8 cellular contexts compared by ENCODE assay signal in genomic region chr12:123457980-123458779, GRCh38. TPM values are rescaled to one million over a fixed set of nuclear protein-coding genes. Genes with fewer than 3 reads are reported as not detected.
DNase-seq lines count a peak whose midpoint lies in the region; ATAC-seq and TF ChIP-seq lines count a peak whose summit lies in the region.

TSS of gene SNRNP35 (plus strand) at chr12:123458139. CDS start at chr12:123465541, 7,402 bp downstream.

- H4K91ac ChIP-seq in H9 (ENCODE audit: insufficient read length, low read depth, low read length), result no peak within 1 kb of the TSS

- no peak within 1 kb of the TSS for H2BK15ac ChIP-seq in H9 (ENCODE audit: low read depth, low read length)

- no CpG with 5 or more reads among the region's 48 CpGs for WGBS in H9 (ENCODE audit: extremely low coverage, insufficient read length, low lambda C conversion rate)

- H3K4me1 Mint-ChIP-seq in H9, result peaks cover 5 to 9% of the 10 kb centered on the region in 2 experiments
- H3K4me1 Mint-ChIP-seq in T-cell, result peaks cover 31 to 39% (median 32%) of the 10 kb centered on the region in 3 donors

- no peak within 1 kb of the TSS; the same call in 1 of the 2 replicates for H3K4ac ChIP-seq in H9 (ENCODE audit: low read depth, low read length)

- H4K5ac ChIP-seq in H9 (ENCODE audit: insufficient read length, low read depth, low read length), result peak within 1 kb of the TSS; percentile 66

- no peak within 1 kb of the TSS for H3T11ph ChIP-seq in H9 (ENCODE audit: low read length)

- peak within 1 kb of the TSS; percentile 95 for H3K9ac ChIP-seq in H9 (ENCODE audit: extremely low read depth, insufficient read length, low read length)
- H3K9ac ChIP-seq in adipocyte (ENCODE audit: low read length), result peak within 1 kb of the TSS; percentile 97
- peak within 1 kb of the TSS; percentile 95 for H3K9ac ChIP-seq in parathyroid adenoma

- H2BK5ac ChIP-seq in H9 (ENCODE audit: insufficient read length, low read length), result no peak within 1 kb of the TSS

- peak within 1 kb of the TSS; percentile 92 to 97 for H3K4me3 Mint-ChIP-seq in H9
- H3K4me3 Mint-ChIP-seq in T-cell, result peak within 1 kb of the TSS; percentile 98 to 100 (median 100)

- peaks cover 3% of the 10 kb centered on the region for H3K23me2 ChIP-seq in H9 (ENCODE audit: insufficient read length, low read depth, low read length, poor library complexity, severe bottlenecking)

- H3K27ac ChIP-seq in H9 (ENCODE audit: insufficient read length, low read depth, low read length) (peak within 1 kb of the TSS; percentile 77), parathyroid adenoma (peak within 1 kb of the TSS; percentile 98), tibial artery (peak within 1 kb of the TSS; percentile 100)

- H2BK20ac ChIP-seq in H9 (ENCODE audit: low read depth, low read length, poor library complexity, severe bottlenecking), result no peak within 1 kb of the TSS

- peak within 1 kb of the TSS; percentile 91 for H3K4me3 ChIP-seq in adipocyte (ENCODE audit: low read length)
- H3K4me3 ChIP-seq in parathyroid adenoma (ENCODE audit: low read depth, low read length), result peak within 1 kb of the TSS; percentile 97
- peak within 1 kb of the TSS; percentile 84 to 95 for H3K4me3 ChIP-seq in tibial artery

- intact Hi-C loops in cardiac septum (cut with DNase I) (loop anchor here (5.0 kb wide), 1 partner anchor 124 kb away; the partner anchor contains the start of gene TMED2), tibial artery (cut with DNase I; ENCODE audit: low total_unique reads) (no loop called here)

- H3K9me3 ChIP-seq in H9 (ENCODE audit: control insufficient read depth, low read depth, low read length), result no peaks in the 10 kb centered on the region
- no peaks in the 10 kb centered on the region for H3K9me3 ChIP-seq in adipocyte (ENCODE audit: control insufficient read depth, low read length)
- H3K9me3 ChIP-seq in parathyroid adenoma (ENCODE audit: control insufficient read depth, low read length), result no peaks in the 10 kb centered on the region
- H3K9me3 ChIP-seq in tibial artery, result no peaks in the 10 kb centered on the region

- no peak within 1 kb of the TSS for H4K8ac ChIP-seq in H9 (replicated peaks; ENCODE audit: insufficient read length, low read depth, low read length)

- TF ChIP-seq CTCF in H9 (conservative IDR thresholded peaks at IDR 0.05) (no peak), parathyroid adenoma (IDR thresholded peaks at IDR 0.05) (no peak), tibial artery (IDR thresholded peaks at IDR 0.05) (no peak)

- no peaks in the 10 kb centered on the region for H3K9me3 Mint-ChIP-seq in H9
- H3K9me3 Mint-ChIP-seq in T-cell, result no peaks in the 10 kb centered on the region

- H3K79me2 ChIP-seq in H9 (ENCODE audit: insufficient read depth, low read length), result no peaks in the 10 kb centered on the region
- no peaks in the 10 kb centered on the region for H3K79me2 ChIP-seq in parathyroid adenoma

- H2BK12ac ChIP-seq in H9 (ENCODE audit: insufficient read length, low read depth, low read length), result no peak within 1 kb of the TSS

- H3K79me1 ChIP-seq in H9 (ENCODE audit: insufficient read depth, low read depth, low read length, poor library complexity, severe bottlenecking), result no peaks in the 10 kb centered on the region

- H3K27ac Mint-ChIP-seq in H9 (peak within 1 kb of the TSS; percentile 99 to 100 (median 100)), T-cell (peak within 1 kb of the TSS; percentile 100)

- CTCF ChIA-PET in T-cell (lab: Charles Lee), result interaction anchor here (0.7 to 1.2 kb wide), 6 partner anchors 9 to 238 kb away, joined by 3 to 6 read pairs (median 4); no protein-coding TSS in a partner anchor

- peak; percentile 77 to 84 (median 78) for ATAC-seq in T-cell (replicated peaks in 1 of 4)

- no peaks in the 10 kb centered on the region for H4K20me1 ChIP-seq in H9 (ENCODE audit: control insufficient read depth, insufficient read depth, insufficient read length)

- no peak within 1 kb of the TSS for H3K23ac ChIP-seq in H9 (ENCODE audit: insufficient read length, low read depth, low read length)

- H3K56ac ChIP-seq in H9 (ENCODE audit: insufficient read length, low read depth, low read length), result no peak within 1 kb of the TSS

- no peaks in the 10 kb centered on the region for H3K27me3 ChIP-seq in H9 (ENCODE audit: insufficient read depth, low read length)
- H3K27me3 ChIP-seq in adipocyte (replicated peaks; ENCODE audit: control insufficient read depth, insufficient read depth, low read length), result no peaks in the 10 kb centered on the region
- H3K27me3 ChIP-seq in parathyroid adenoma (ENCODE audit: control insufficient read depth, insufficient read depth, low read length), result no peaks in the 10 kb centered on the region
- H3K27me3 ChIP-seq in tibial artery, result no peaks in the 10 kb centered on the region

- H3K4me1 ChIP-seq in H9 (ENCODE audit: insufficient read depth, low read length) (no peaks in the 10 kb centered on the region), adipocyte (ENCODE audit: control insufficient read depth, insufficient read depth, low read length) (peaks cover 4% of the 10 kb centered on the region), parathyroid adenoma (no peaks in the 10 kb centered on the region), tibial artery (peaks cover 0 to 17% (median 14%) of the 10 kb centered on the region in 4 donors)

- H3K36me3 ChIP-seq in adipocyte (ENCODE audit: control insufficient read depth, insufficient read depth, low read length, severe bottlenecking) (no peaks in the 10 kb centered on the region), parathyroid adenoma (ENCODE audit: control insufficient read depth, insufficient read depth, low read length) (no peaks in the 10 kb centered on the region), tibial artery (no peaks in the 10 kb centered on the region)

- H2AK5ac ChIP-seq in H9 (ENCODE audit: insufficient read length, low read length), result no peak within 1 kb of the TSS

- peak within 1 kb of the TSS; percentile 73 for H3K18ac ChIP-seq in H9 (ENCODE audit: insufficient read length, low read depth, low read length)

- DNase-seq in EL, result peak; percentile 87
- peak; percentile 86 for DNase-seq in H9
- DNase-seq in NCI-H1105 (lab: John Stamatoyannopoulos, UW), result peak; percentile 92
- DNase-seq in T-cell, result peak; percentile 71 to 88 (median 83)
- DNase-seq in adipocyte (ENCODE audit: low read depth), result peak; percentile 90
- DNase-seq in cardiac septum (ENCODE audit: low spot score), result peak; percentile 92
- DNase-seq in tibial artery, result peak; percentile 82 to 90

- H3K36me3 Mint-ChIP-seq in H9 (ENCODE audit: insufficient read depth in 1 of 3, low read depth in 3 of 3) (peaks cover 0 to 12% (median 5%) of the 10 kb centered on the region in 3 experiments; a peak in 4 of 7 replicates), T-cell (peaks cover 7% of the 10 kb centered on the region)

- H2AFZ ChIP-seq in H9 (ENCODE audit: low read length) (no peak within 1 kb of the TSS), parathyroid adenoma (peak within 1 kb of the TSS; percentile 98)

- POLR2A ChIA-PET in T-cell (lab: Charles Lee), result interaction anchor here (0.5 to 2.3 kb wide), 8 partner anchors 9 to 1831 kb away, joined by 3 to 7 read pairs (median 3); partner anchors contain the start of genes DDX55 (in 1 of the 2) and TMED2 (in 1 of the 2)

- H2BK120ac ChIP-seq in H9 (ENCODE audit: low read depth, low read length, poor library complexity, severe bottlenecking), result no peak within 1 kb of the TSS

- peaks cover 2% of the 10 kb centered on the region; the same call in 1 of the 2 replicates for H3K27me3 Mint-ChIP-seq in H9 (ENCODE audit: low read depth)
- no peaks in the 10 kb centered on the region for H3K27me3 Mint-ChIP-seq in T-cell

- H3K4me2 ChIP-seq in H9 (ENCODE audit: insufficient read depth, insufficient read length, low read length) (peak within 1 kb of the TSS; percentile 33), parathyroid adenoma (ENCODE audit: low read length) (peak within 1 kb of the TSS; percentile 87)

- H3K14ac ChIP-seq in H9 (ENCODE audit: insufficient read depth, low read length), result peak within 1 kb of the TSS; percentile 99

RNA-seq across cellular contexts. Expression of gene SNRNP35, which starts in this region (rescaled TPM):
- total RNA-seq in H9 (2021) (16.3 and 16.5 TPM in 2 replicates), T-cell (10 to 100 TPM; 32.6 to 46.1 (median 43.2) TPM), cardiac septum (24.3 TPM)

Comparison
In these comparisons a context has a peak if more than half of its experiments do, and no peak if none do; other contexts are left out.
1. Peak in every context shown above with its lines: DNase-seq, ATAC-seq, H3K4me3 ChIP-seq and H3K27ac ChIP-seq.